17 cellular contexts compared by ENCODE assay signal in the genomic region with DNA sequence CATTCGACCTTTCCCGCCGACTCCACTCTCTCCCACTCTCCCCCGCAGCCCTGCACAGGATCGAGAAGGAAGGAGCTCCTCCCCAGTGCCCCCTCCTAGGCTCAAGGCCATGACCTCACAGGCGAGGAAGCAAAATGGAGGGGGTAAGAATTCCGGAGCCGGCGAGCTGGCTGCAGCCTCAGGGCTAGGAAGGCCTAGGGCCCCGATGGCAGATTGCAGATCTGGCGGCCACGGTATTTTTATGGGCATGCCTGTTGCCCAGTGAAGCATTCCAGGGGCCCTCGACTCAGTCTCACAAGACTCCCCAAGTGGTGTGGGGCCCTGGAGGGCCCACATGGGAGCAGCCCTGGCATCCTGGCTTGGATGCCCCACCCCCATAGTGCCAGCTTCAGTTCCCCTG. TPM values are rescaled to one million over a fixed set of nuclear protein-coding genes. Genes with fewer than 3 reads are reported as not detected.
DNase-seq lines count a peak whose midpoint lies in the region; FAIRE-seq and TF ChIP-seq lines count a peak whose summit lies in the region.
"Had no signal": no experiment of that assay in that cellular context is flagged by ENCODE, and none has a peak within 500 bp of the region (broad histone marks: within the 10 kb centered on the region; RNA-seq: fewer than 3 reads in every experiment).

No MANE protein-coding gene starts in this region.

- no peak overlapping the region for H3K27ac ChIP-seq in H9 (ENCODE audit: insufficient read length, low read depth, low read length)
- peak overlapping the region; percentile 83 for H3K27ac ChIP-seq in mesenchymal stem cell (ENCODE audit: low read length, poor library complexity, severe bottlenecking)
- H3K27ac ChIP-seq in breast epithelium = no peak overlapping the region
- H3K27ac ChIP-seq: epithelial cell of prostate had no signal

- no peak for TF ChIP-seq POLR2A in breast epithelium (IDR thresholded peaks at IDR 0.05)

- H2BK120ac ChIP-seq in H9 (ENCODE audit: low read depth, low read length, poor library complexity, severe bottlenecking) (no peak overlapping the region), mesenchymal stem cell (ENCODE audit: low read depth, low read length) (no peak overlapping the region)

- intact Hi-C loops in activated T-helper 2 cell treated with anti-CD3 and anti-CD28 coated beads, Interferon-gamma antibody, Interleukin-2, Interleukin-4, amounts not matched to agents 10 μg/mL and 5 μg/mL and 100 μg/mL, durations not matched to agents 14 hours and 24 hours and 36 hours (cut with micrococcal nuclease) = no loop called here
- intact Hi-C loops in breast epithelium (cut with DNase I; ENCODE audit: low total_unique reads) = no loop called here

- no peaks in the 10 kb centered on the region for H3K79me2 ChIP-seq in H9 (ENCODE audit: insufficient read depth, low read length)

- H3K79me1 ChIP-seq in H9 (ENCODE audit: insufficient read depth, low read depth, low read length, poor library complexity, severe bottlenecking) (no peaks in the 10 kb centered on the region), mesenchymal stem cell (replicated peaks; ENCODE audit: low read length, poor library complexity, severe bottlenecking) (no peaks in the 10 kb centered on the region)

- WGBS in H9 (ENCODE audit: extremely low coverage, insufficient read length, low lambda C conversion rate) = no CpG with 5 or more reads among the region's 13 CpGs
- 17% methylated on average over 13 of the region's 13 CpGs for WGBS in mesenchymal stem cell

- H3K4me2 ChIP-seq in H9 (ENCODE audit: insufficient read depth, insufficient read length, low read length) (peak overlapping the region; percentile 25), mesenchymal stem cell (ENCODE audit: low read length, poor library complexity, severe bottlenecking) (peak overlapping the region; percentile 59)

- peaks cover 52 to 63% of the 10 kb centered on the region in 2 experiments for H3K9me3 Mint-ChIP-seq in H9
- H3K9me3 Mint-ChIP-seq in activated T-helper 2 cell treated with anti-CD3 and anti-CD28 coated beads, Interferon-gamma antibody, Interleukin-2, Interleukin-4, amounts not matched to agents 10 μg/mL and 5 μg/mL and 100 μg/mL, durations not matched to agents 14 hours and 24 hours and 36 hours = no peaks in the 10 kb centered on the region
- H3K9me3 Mint-ChIP-seq: activated T-cell treated with anti-CD3 and anti-CD28 coated beads, Interleukin-2, amount 50 U/mL, for 4 hours had no signal

- H3K27me3 Mint-ChIP-seq in H9 (ENCODE audit: low read depth) = peaks cover 28% of the 10 kb centered on the region
- peaks cover 32% of the 10 kb centered on the region for H3K27me3 Mint-ChIP-seq in activated T-helper 2 cell treated with anti-CD3 and anti-CD28 coated beads, Interferon-gamma antibody, Interleukin-2, Interleukin-4, amounts not matched to agents 10 μg/mL and 5 μg/mL and 100 μg/mL, durations not matched to agents 14 hours and 24 hours and 36 hours (ENCODE audit: low read depth)

- H3K14ac ChIP-seq in H9 (ENCODE audit: insufficient read depth, low read length) (0 out of 2 replicates have a peak overlapping the region, but pooled peaks have one; percentile 31), mesenchymal stem cell (ENCODE audit: low read length in 2 of 2) (no peak overlapping the region)

- H3K27ac Mint-ChIP-seq in H9 = no peak overlapping the region
- no peak overlapping the region for H3K27ac Mint-ChIP-seq in activated T-helper 2 cell treated with anti-CD3 and anti-CD28 coated beads, Interferon-gamma antibody, Interleukin-2, Interleukin-4, amounts not matched to agents 10 μg/mL and 5 μg/mL and 100 μg/mL, durations not matched to agents 14 hours and 24 hours and 36 hours

- peaks cover 4% of the 10 kb centered on the region for H3K23me2 ChIP-seq in H9 (ENCODE audit: insufficient read length, low read depth, low read length, poor library complexity, severe bottlenecking)

- in situ Hi-C loops in ACHN (cut with HindIII; ENCODE audit: low pct_ligation_motif_present, low pct_unique_long_range_greater_than_20kb, low sequenced_read_pairs) = no loop called here

- peaks cover 9 to 22% of the 10 kb centered on the region in 2 experiments for H3K4me1 Mint-ChIP-seq in H9
- peaks cover 4% of the 10 kb centered on the region for H3K4me1 Mint-ChIP-seq in activated T-helper 2 cell treated with anti-CD3 and anti-CD28 coated beads, Interferon-gamma antibody, Interleukin-2, Interleukin-4, amounts not matched to agents 10 μg/mL and 5 μg/mL and 100 μg/mL, durations not matched to agents 14 hours and 24 hours and 36 hours (ENCODE audit: low read depth)

- no peak overlapping the region for H2BK20ac ChIP-seq in H9 (ENCODE audit: low read depth, low read length, poor library complexity, severe bottlenecking)

- H4K8ac ChIP-seq in H9 (replicated peaks; ENCODE audit: insufficient read length, low read depth, low read length) (no peak overlapping the region), mesenchymal stem cell (ENCODE audit: low read length) (no peak overlapping the region)

- peak overlapping the region; percentile 60 to 80 for H3K4me3 Mint-ChIP-seq in H9
- H3K4me3 Mint-ChIP-seq in activated T-helper 2 cell treated with anti-CD3 and anti-CD28 coated beads, Interferon-gamma antibody, Interleukin-2, Interleukin-4, amounts not matched to agents 10 μg/mL and 5 μg/mL and 100 μg/mL, durations not matched to agents 14 hours and 24 hours and 36 hours (ENCODE audit: low read depth) = peak overlapping the region; percentile 27
- H3K4me3 Mint-ChIP-seq: activated T-cell treated with anti-CD3 and anti-CD28 coated beads, Interleukin-2, amount 50 U/mL, for 4 hours had no signal

- no peaks in the 10 kb centered on the region for H3K27me3 ChIP-seq in H9 (ENCODE audit: insufficient read depth, low read length)
- H3K27me3 ChIP-seq in mesenchymal stem cell (ENCODE audit: control insufficient read depth in 1 of 2, insufficient read depth in 1 of 2, low read length in 2 of 2) = peaks cover 0 to 80% of the 10 kb centered on the region in 2 experiments
- H3K27me3 ChIP-seq in breast epithelium = peaks cover 6 to 65% of the 10 kb centered on the region in 2 donors

- no peak overlapping the region for H4K91ac ChIP-seq in H9 (ENCODE audit: insufficient read length, low read depth, low read length)
- no peak overlapping the region for H4K91ac ChIP-seq in mesenchymal stem cell (ENCODE audit: low read length)

- H3K9me3 ChIP-seq in H9 (ENCODE audit: control insufficient read depth, low read depth, low read length) (peaks cover 18% of the 10 kb centered on the region), mesenchymal stem cell (ENCODE audit: control insufficient read depth, low read length) (no peaks in the 10 kb centered on the region), breast epithelium (no peaks in the 10 kb centered on the region)

- no peak overlapping the region for H3T11ph ChIP-seq in H9 (ENCODE audit: low read length)

- H2BK5ac ChIP-seq in H9 (ENCODE audit: insufficient read length, low read length) (no peak overlapping the region), mesenchymal stem cell (ENCODE audit: low read depth, low read length, poor library complexity, severe bottlenecking) (peak overlapping the region; percentile 8)

- H3K4me1 ChIP-seq in H9 (ENCODE audit: insufficient read depth, low read length) = no peaks in the 10 kb centered on the region
- peaks cover 39% of the 10 kb centered on the region for H3K4me1 ChIP-seq in mesenchymal stem cell (ENCODE audit: control insufficient read depth, insufficient read depth, low read depth, low read length)
- no peaks in the 10 kb centered on the region for H3K4me1 ChIP-seq in breast epithelium

- TF ChIP-seq CTCF in H9 (conservative IDR thresholded peaks at IDR 0.05) = no peak
- TF ChIP-seq CTCF in breast epithelium (IDR thresholded peaks at IDR 0.05) = no peak

- no peak overlapping the region for H2AFZ ChIP-seq in H9 (ENCODE audit: low read length)
- no peak overlapping the region for H2AFZ ChIP-seq in mesenchymal stem cell (ENCODE audit: low read depth, low read length)

- no peak overlapping the region for H2AK5ac ChIP-seq in H9 (ENCODE audit: insufficient read length, low read length)
- peak overlapping the region; percentile 66 for H2AK5ac ChIP-seq in mesenchymal stem cell (ENCODE audit: low read length, severe bottlenecking)

- no peak overlapping the region for H4K5ac ChIP-seq in H9 (ENCODE audit: insufficient read length, low read depth, low read length)

- H3K36me3 Mint-ChIP-seq in H9 (ENCODE audit: insufficient read depth in 1 of 3, low read depth in 3 of 3) = peaks cover 4 to 14% (median 8%) of the 10 kb centered on the region in 3 experiments; a peak in 6 of 7 replicates
- H3K36me3 Mint-ChIP-seq in activated T-helper 2 cell treated with anti-CD3 and anti-CD28 coated beads, Interferon-gamma antibody, Interleukin-2, Interleukin-4, amounts not matched to agents 10 μg/mL and 5 μg/mL and 100 μg/mL, durations not matched to agents 14 hours and 24 hours and 36 hours (ENCODE audit: low read depth) = no peaks in the 10 kb centered on the region

- H3K4ac ChIP-seq in H9 (ENCODE audit: low read depth, low read length) (no peak overlapping the region), mesenchymal stem cell (ENCODE audit: low read depth in 1 of 2, low read length in 2 of 2) (no peak overlapping the region)

- DNase-seq in ACHN = peak; percentile 87
- DNase-seq in H9 = no peak
- DNase-seq in activated T-helper 2 cell treated with anti-CD3 and anti-CD28 coated beads, Interferon-gamma antibody, Interleukin-2, Interleukin-4, amounts not matched to agents 10 μg/mL and 5 μg/mL and 100 μg/mL, durations not matched to agents 14 hours and 24 hours and 36 hours (ENCODE audit: low spot score) = no peak
- DNase-seq in mesenchymal stem cell = no peak
- DNase-seq in OCI-M1 (lab: John Stamatoyannopoulos, UW) = no peak
- DNase-seq in urothelium cell line (ENCODE audit: low spot score) = no peak
- no peak for DNase-seq in breast epithelium (ENCODE audit: low spot score in 2 of 2)
- no peak for DNase-seq in stimulated activated CD4-positive, alpha-beta T cell treated with anti-CD3 and anti-CD28 coated beads, Interleukin-4, amount 100 ng/mL, for 1 hour
- DNase-seq: activated T-cell treated with anti-CD3 and anti-CD28 coated beads, Interleukin-2, amount 50 U/mL, for 4 hours; head of caudate nucleus; NCI-H187; NCI-H774; Right ventricle myocardium superior; stimulated activated naive CD8-positive, alpha-beta T cell treated with anti-CD3 and anti-CD28 coated beads, Interleukin-15, Interleukin-2, amounts not matched to agents 100 U/mL and 50 U/mL, for 24 hours had no signal

- H2BK12ac ChIP-seq in H9 (ENCODE audit: insufficient read length, low read depth, low read length) (no peak overlapping the region), mesenchymal stem cell (ENCODE audit: low read length in 2 of 2) (no peak overlapping the region)

- H3K4me3 ChIP-seq in mesenchymal stem cell (ENCODE audit: insufficient read depth in 1 of 2, low read depth in 1 of 2, low read length in 2 of 2) (no peak overlapping the region), breast epithelium (no peak overlapping the region)

- H3K9ac ChIP-seq in H9 (ENCODE audit: extremely low read depth, insufficient read length, low read length) (no peak overlapping the region), mesenchymal stem cell (ENCODE audit: low read length) (no peak overlapping the region)

- H3K56ac ChIP-seq in H9 (ENCODE audit: insufficient read length, low read depth, low read length) = no peak overlapping the region

- H2BK15ac ChIP-seq in H9 (ENCODE audit: low read depth, low read length) (no peak overlapping the region), mesenchymal stem cell (ENCODE audit: low read depth, poor library complexity, severe bottlenecking) (no peak overlapping the region)

- H3K36me3 ChIP-seq in mesenchymal stem cell (ENCODE audit: control insufficient read depth in 1 of 2, insufficient read depth in 2 of 2, low read depth in 1 of 2, low read length in 2 of 2) = peaks cover 0 to 13% of the 10 kb centered on the region in 2 experiments
- no peaks in the 10 kb centered on the region for H3K36me3 ChIP-seq in breast epithelium

- H3K23ac ChIP-seq in H9 (ENCODE audit: insufficient read length, low read depth, low read length) = no peak overlapping the region
- no peak overlapping the region for H3K23ac ChIP-seq in mesenchymal stem cell (ENCODE audit: low read length in 2 of 2)

- H3K18ac ChIP-seq in H9 (ENCODE audit: insufficient read length, low read depth, low read length) (no peak overlapping the region), mesenchymal stem cell (ENCODE audit: low read depth in 1 of 2, low read length in 2 of 2) (no peak overlapping the region)

- FAIRE-seq in urothelium cell line (lab: Jason Lieb, UNC) = no peak

- no peaks in the 10 kb centered on the region for H4K20me1 ChIP-seq in H9 (ENCODE audit: control insufficient read depth, insufficient read depth, insufficient read length)

RNA-seq across cellular contexts. Expression of a gene that starts 0.9 kb away (rescaled TPM):
- total RNA-seq in H9 (2021) (19.9 and 22.7 TPM in 2 replicates), breast epithelium (1 to 10 TPM in 1 of 3 donors, under 1 TPM in 2; 0.29 to 1.8 (median 0.66) TPM)
- 0.83 and 0.98 TPM in 2 replicates for total RNA-seq in activated T-helper 2 cell treated with anti-CD3 and anti-CD28 coated beads, Interferon-gamma antibody, Interleukin-2, Interleukin-4, amounts not matched to agents 10 μg/mL and 5 μg/mL and 100 μg/mL, durations not matched to agents 14 hours and 24 hours and 36 hours
- polyA plus RNA-seq in mesenchymal stem cell (2013, experiment 1 of 2) = 25.9 TPM
- 25.0 TPM for polyA plus RNA-seq in mesenchymal stem cell (2013, experiment 2 of 2)

RNA-seq across cellular contexts. Expression of a gene that starts 17.6 kb away (rescaled TPM):
- total RNA-seq in H9 (2021) = not detected in 2 replicates
- not detected in 2 replicates for total RNA-seq in activated T-helper 2 cell treated with anti-CD3 and anti-CD28 coated beads, Interferon-gamma antibody, Interleukin-2, Interleukin-4, amounts not matched to agents 10 μg/mL and 5 μg/mL and 100 μg/mL, durations not matched to agents 14 hours and 24 hours and 36 hours
- polyA plus RNA-seq in mesenchymal stem cell (2013, experiment 1 of 2) = not detected
- polyA plus RNA-seq in mesenchymal stem cell (2013, experiment 2 of 2) = not detected
- total RNA-seq in breast epithelium = 1 to 10 TPM in 2 of 3 donors, under 1 TPM in 1; 0.44 to 5.9 (median 5.3) TPM
- total RNA-seq: activated T-cell treated with anti-CD3 and anti-CD28 coated beads, Interleukin-2, amount 50 U/mL, for 4 hours; cerebellum; left lobe of liver had no signal

RNA-seq across cellular contexts. Expression of a gene that starts 39.1 kb away (rescaled TPM):
- total RNA-seq in H9 (2021) = 37.8 and 40.6 TPM in 2 replicates
- 128 and 135 TPM in 2 replicates for total RNA-seq in activated T-helper 2 cell treated with anti-CD3 and anti-CD28 coated beads, Interferon-gamma antibody, Interleukin-2, Interleukin-4, amounts not matched to agents 10 μg/mL and 5 μg/mL and 100 μg/mL, durations not matched to agents 14 hours and 24 hours and 36 hours
- polyA plus RNA-seq in mesenchymal stem cell (2013, experiment 1 of 2) = 0.83 TPM
- 1.1 TPM for polyA plus RNA-seq in mesenchymal stem cell (2013, experiment 2 of 2)
- 10 to 100 TPM; 18.4 to 21.5 (median 19.8) TPM for total RNA-seq in breast epithelium

RNA-seq across cellular contexts. Expression of a gene that starts 47.9 kb away (rescaled TPM):
- total RNA-seq in H9 (2021) (101 and 103 TPM in 2 replicates), breast epithelium (10 to 100 TPM; 57.7 to 81.0 (median 79.2) TPM)
- total RNA-seq in activated T-helper 2 cell treated with anti-CD3 and anti-CD28 coated beads, Interferon-gamma antibody, Interleukin-2, Interleukin-4, amounts not matched to agents 10 μg/mL and 5 μg/mL and 100 μg/mL, durations not matched to agents 14 hours and 24 hours and 36 hours = 127 and 128 TPM in 2 replicates
- 173 TPM for polyA plus RNA-seq in mesenchymal stem cell (2013, experiment 1 of 2)
- 171 TPM for polyA plus RNA-seq in mesenchymal stem cell (2013, experiment 2 of 2)

RNA-seq across cellular contexts. Expression of a gene that starts 56.6 kb away (rescaled TPM):
- total RNA-seq in H9 (2021) (110 and 118 TPM in 2 replicates), breast epithelium (1 to 10 TPM in 2 of 3 donors, under 1 TPM in 1; 0.80 to 5.6 (median 2.9) TPM)
- 0.23 and 0.91 TPM in 2 replicates for total RNA-seq in activated T-helper 2 cell treated with anti-CD3 and anti-CD28 coated beads, Interferon-gamma antibody, Interleukin-2, Interleukin-4, amounts not matched to agents 10 μg/mL and 5 μg/mL and 100 μg/mL, durations not matched to agents 14 hours and 24 hours and 36 hours
- 0.47 TPM for polyA plus RNA-seq in mesenchymal stem cell (2013, experiment 1 of 2)
- polyA plus RNA-seq in mesenchymal stem cell (2013, experiment 2 of 2) = 0.40 TPM
